Comparison of ENCODE assay signal across 8 cellular contexts in genomic region chr7:18505870-18506460, GRCh38. TPM values are rescaled to one million over a fixed set of nuclear protein-coding genes. Genes with fewer than 3 reads are reported as not detected.
A peak's percentile ranks its signal among the peaks of the same experiment; 100 is the strongest.
DNase-seq lines count a peak whose midpoint lies in the region; ATAC-seq, FAIRE-seq and TF ChIP-seq lines count a peak whose summit lies in the region.

No MANE protein-coding gene starts in this region.

- no peak for TF ChIP-seq CTCF in nephron (IDR thresholded peaks at IDR 0.05; ENCODE audit: unreplicated experiment in 3 of 3)

- FAIRE-seq in frontal cortex (lab: Jason Lieb, UNC), result no peak

- H3K27me3 Mint-ChIP-seq in nephron (ENCODE audit: low read depth), result no peaks in the 10 kb centered on the region
- H3K27me3 Mint-ChIP-seq in T-helper 2 cell treated with Interferon-gamma antibody and Interleukin-4, amounts not matched to agents 5 μg/mL and 100 μg/mL, for 36 hours (ENCODE audit: low read depth), result no peaks in the 10 kb centered on the region

- H3K9me3 Mint-ChIP-seq in nephron, result no peaks in the 10 kb centered on the region
- no peaks in the 10 kb centered on the region for H3K9me3 Mint-ChIP-seq in T-helper 2 cell treated with Interferon-gamma antibody and Interleukin-4, amounts not matched to agents 5 μg/mL and 100 μg/mL, for 36 hours

- H3K4me1 Mint-ChIP-seq in nephron, result peaks cover 34% of the 10 kb centered on the region
- H3K4me1 Mint-ChIP-seq in T-helper 2 cell treated with Interferon-gamma antibody and Interleukin-4, amounts not matched to agents 5 μg/mL and 100 μg/mL, for 36 hours (ENCODE audit: low read depth), result peaks cover 4% of the 10 kb centered on the region

- H3K27ac Mint-ChIP-seq in nephron, result peak overlapping the region in 2 of 3 experiments; percentile 20 to 58
- no peak overlapping the region for H3K27ac Mint-ChIP-seq in T-helper 2 cell treated with Interferon-gamma antibody and Interleukin-4, amounts not matched to agents 5 μg/mL and 100 μg/mL, for 36 hours

- ATAC-seq in GM18519 (IDR thresholded peaks at IDR 0.05; ENCODE audit: low FRiP score, unreplicated experiment) (peak; percentile 73), HG02763 (IDR thresholded peaks at IDR 0.05; ENCODE audit: unreplicated experiment) (peak; percentile 49)

- DNase-seq in RPMI8226 (peak; percentile 69), midbrain (lab: John Stamatoyannopoulos, UW) (no peak), NCI-H1417 treated with DMSO at 0.1 percent for 48 hours (lab: John Stamatoyannopoulos, UW) (no peak), frontal cortex (ENCODE audit: low spot score in 2 of 2) (no peak)
- no peak for DNase-seq in T-helper 2 cell treated with Interferon-gamma antibody and Interleukin-4, amounts not matched to agents 5 μg/mL and 100 μg/mL, for 36 hours (ENCODE audit: low spot score)

- peak overlapping the region in 1 of 3 experiments; percentile 53 for H3K4me3 Mint-ChIP-seq in nephron
- no peak overlapping the region for H3K4me3 Mint-ChIP-seq in T-helper 2 cell treated with Interferon-gamma antibody and Interleukin-4, amounts not matched to agents 5 μg/mL and 100 μg/mL, for 36 hours

- no peaks in the 10 kb centered on the region for H3K36me3 Mint-ChIP-seq in nephron (ENCODE audit: low read depth)
- H3K36me3 Mint-ChIP-seq in T-helper 2 cell treated with Interferon-gamma antibody and Interleukin-4, amounts not matched to agents 5 μg/mL and 100 μg/mL, for 36 hours (ENCODE audit: low read depth), result no peaks in the 10 kb centered on the region

RNA-seq across cellular contexts. Expression of gene HDAC9, which starts 10.4 kb away (rescaled TPM):
- total RNA-seq in frontal cortex, result 117 TPM
